Comparison of ENCODE assay signal across 8 cellular contexts in the genomic region with DNA sequence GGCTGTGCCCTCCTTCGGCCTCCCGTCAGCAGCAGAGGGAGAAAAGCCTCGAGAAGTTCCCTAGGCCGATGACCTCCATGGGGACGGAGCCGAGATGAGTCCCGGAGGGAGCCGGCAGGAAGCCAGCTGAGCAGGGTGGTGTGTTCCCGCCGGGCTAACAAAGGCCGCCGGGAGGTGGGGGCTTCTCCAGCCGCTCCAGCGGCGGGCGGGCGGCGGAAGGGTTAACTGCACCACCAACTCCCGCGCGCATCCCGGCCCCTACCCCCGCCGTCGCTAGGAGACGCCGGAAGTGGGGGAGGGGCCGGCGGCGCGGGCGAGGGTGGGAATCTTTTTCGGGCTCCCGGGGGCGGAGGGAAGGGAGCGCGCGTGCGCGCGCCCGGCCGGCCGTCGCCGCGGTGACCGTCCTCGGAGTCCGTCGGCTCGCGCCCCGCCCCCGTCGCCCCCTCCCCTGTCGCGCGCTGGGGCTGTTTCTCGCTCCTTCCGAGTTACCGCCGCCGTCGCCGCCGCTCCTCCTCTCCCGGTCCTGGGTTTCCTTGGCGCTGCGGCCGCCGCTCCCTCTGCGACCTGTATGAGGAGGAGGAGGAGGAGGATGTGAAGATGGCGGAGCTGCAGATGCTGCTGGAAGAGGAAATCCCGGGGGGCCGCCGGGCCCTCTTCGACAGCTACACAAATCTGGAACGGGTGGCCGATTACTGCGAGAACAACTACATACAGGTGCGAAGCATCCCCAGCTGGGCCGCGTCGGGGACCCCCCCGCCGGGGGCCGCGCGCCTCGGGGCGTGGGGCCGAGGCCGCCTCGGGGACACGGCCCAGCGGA. TPM values are rescaled to one million over a fixed set of nuclear protein-coding genes. Genes with fewer than 3 reads are reported as not detected.
DNase-seq lines count a peak whose midpoint lies in the region; ATAC-seq, FAIRE-seq and TF ChIP-seq lines count a peak whose summit lies in the region.

A gene (plus strand): TSS at position 477 of the 817 bp plus-strand sequence. CDS start 121 bp downstream, at position 598.

- H2BK20ac ChIP-seq in H1 (ENCODE audit: low read length), result 0 out of 2 replicates have a peak within 1 kb of the TSS, but pooled peaks have one; percentile 65

- H3K27me3 ChIP-seq in BLaER1, result no peaks in the 10 kb centered on the region
- H3K27me3 ChIP-seq in H1 (replicated peaks in 1 of 4; ENCODE audit: control insufficient read depth in 3 of 4, extremely low read depth in 1 of 4, insufficient read depth in 3 of 4, low read length in 3 of 4), result no peaks in the 10 kb centered on the region

- no peaks in the 10 kb centered on the region for H3K9me3 Mint-ChIP-seq in memory B cell

- peaks cover 25% of the 10 kb centered on the region for H4K20me1 ChIP-seq in BLaER1
- H4K20me1 ChIP-seq in H1 (replicated peaks in 1 of 2; ENCODE audit: control insufficient read depth in 1 of 2, insufficient read depth in 2 of 2, low read length in 2 of 2), result peaks cover 1 to 3% of the 10 kb centered on the region in 2 experiments

- TF ChIP-seq RAD21 in H1 (IDR thresholded peaks at IDR 0.05 in 1 of 2, conservative IDR thresholded peaks at IDR 0.05 in 1 of 2; ENCODE audit: low read depth in 2 of 2, low read length in 2 of 2), result peak in 1 of 2 experiments; percentile 5; a peak in 1 of 4 replicates

- ATAC-seq in GM19324 (IDR thresholded peaks at IDR 0.05; ENCODE audit: low FRiP score, unreplicated experiment), result peak; percentile 79
- peak; percentile 44 for ATAC-seq in HG03469 (IDR thresholded peaks at IDR 0.05; ENCODE audit: unreplicated experiment)
- peak; percentile 72 for ATAC-seq in memory B cell (ENCODE audit: low read depth)

- H3K27ac ChIP-seq in BLaER1 (peak within 1 kb of the TSS; percentile 87), H1 (ENCODE audit: low read depth, low read length) (peak within 1 kb of the TSS; percentile 97)

- H3K56ac ChIP-seq in H1 (replicated peaks; ENCODE audit: insufficient read length, low read depth, low read length), result peak within 1 kb of the TSS; percentile 77

- POLR2A ChIA-PET in H1 (lab: Charles Lee; ENCODE audit: partially characterized antibody), result interaction anchor here (0.7 to 3.9 kb wide), 21 partner anchors 8 to 481 kb away, joined by 3 to 40 read pairs (median 4); a partner anchor contains a TSS

- peak within 1 kb of the TSS; percentile 20 for H3K14ac ChIP-seq in H1 (ENCODE audit: insufficient read length)

- H3K9me3 ChIP-seq in BLaER1, result no peaks in the 10 kb centered on the region
- no peaks in the 10 kb centered on the region for H3K9me3 ChIP-seq in H1 (ENCODE audit: insufficient read depth in 2 of 2, low read depth in 1 of 2, low read length in 1 of 2)

- CTCF ChIA-PET in H1 (lab: Charles Lee; ENCODE audit: partially characterized antibody), result interaction anchor here (0.7 to 0.9 kb wide), 2 partner anchors 13 to 47 kb away, joined by 3 read pairs; no protein-coding TSS in a partner anchor

- peak within 1 kb of the TSS; percentile 92 for H2AFZ ChIP-seq in H1 (ENCODE audit: low read length)

- peak; percentile 90 to 94 for TF ChIP-seq POLR2A in H1 (IDR thresholded peaks at IDR 0.05; ENCODE audit: control extremely low read depth in 1 of 2, low read depth in 2 of 2, low read length in 2 of 2)

- H4K5ac ChIP-seq in H1 (ENCODE audit: insufficient read length, low read depth, low read length), result peak within 1 kb of the TSS; percentile 98

- H2BK5ac ChIP-seq in H1 (ENCODE audit: low read depth, low read length), result peak within 1 kb of the TSS; percentile 95

- H3K4me1 ChIP-seq in BLaER1, result peaks cover 33% of the 10 kb centered on the region
- H3K4me1 ChIP-seq in H1 (replicated peaks in 1 of 4; ENCODE audit: control insufficient read depth in 3 of 4, insufficient read depth in 4 of 4, low read length in 3 of 4), result peaks cover 0 to 2% (median 0%) of the 10 kb centered on the region in 4 experiments; a peak in 1 of 7 replicates

- peak within 1 kb of the TSS; percentile 14 for H2BK120ac ChIP-seq in H1 (replicated peaks; ENCODE audit: low read depth, low read length)

- H3K4me1 Mint-ChIP-seq in memory B cell, result peaks cover 15% of the 10 kb centered on the region

- peak within 1 kb of the TSS; percentile 90 for H3K4me3 Mint-ChIP-seq in memory B cell

- H3K36me3 ChIP-seq in BLaER1 (no peaks in the 10 kb centered on the region), H1 (ENCODE audit: control insufficient read depth in 2 of 4, insufficient read depth in 4 of 4, low read length in 3 of 4) (no peaks in the 10 kb centered on the region)

- peak within 1 kb of the TSS; percentile 98 for H4K8ac ChIP-seq in H1 (ENCODE audit: extremely low read depth, insufficient read depth, low read length)

- 2% methylated on average over 24 of the region's 97 CpGs; no CpG with 5 or more reads in 1 of the 2 experiments for WGBS in H1 (ENCODE audit: extremely low coverage in 1 of 2, insufficient coverage in 1 of 2, insufficient read length in 1 of 2, insufficient replicate concordance in 2 of 2, low coverage in 1 of 2, low lambda C conversion rate in 2 of 2, missing lambda C conversion rate in 1 of 2), 2 experiments

- peak within 1 kb of the TSS; percentile 7 for H3K4ac ChIP-seq in H1 (replicated peaks; ENCODE audit: insufficient read length, low read depth, low read length)

- H3K9ac ChIP-seq in BLaER1 (peak within 1 kb of the TSS; percentile 87), H1 (replicated peaks in 1 of 4; ENCODE audit: extremely low read depth in 1 of 4, low read depth in 3 of 4, low read length in 3 of 4) (peak within 1 kb of the TSS; percentile 96 to 98 (median 98))

- H3K4me3 ChIP-seq in BLaER1, result peak within 1 kb of the TSS; percentile 98
- peak within 1 kb of the TSS; percentile 84 to 99 (median 92) for H3K4me3 ChIP-seq in H1 (ENCODE audit: extremely low read depth in 1 of 4, insufficient read depth in 2 of 4, low read depth in 3 of 4, low read length in 4 of 4)

- DNase-seq in NCI-H82 treated with DMSO at 0.1 percent for 48 hours (lab: John Stamatoyannopoulos, UW; ENCODE audit: unreplicated experiment), result peak; percentile 82
- peak; percentile 30 to 32 for DNase-seq in activated CD8-positive, alpha-beta memory T cell treated with anti-CD3 and anti-CD28 coated beads for 4 hours (ENCODE audit: low read depth in 2 of 2)
- peak; percentile 81 to 95 for DNase-seq in H1 (ENCODE audit: low read depth in 1 of 2, low spot score in 2 of 2)
- peak; percentile 7 to 31 for DNase-seq in memory B cell (ENCODE audit: low spot score in 2 of 2)
- peak; percentile 40 for DNase-seq in stimulated activated CD8-positive, alpha-beta memory T cell treated with anti-CD3 and anti-CD28 coated beads, Interleukin-12 subunit alpha, Interleukin-12 subunit beta, amount 100 ng/mL, for 1 hour (ENCODE audit: low read depth)

- peaks cover 4% of the 10 kb centered on the region; the same call in 1 of the 2 replicates for H3K23me2 ChIP-seq in H1 (ENCODE audit: low read depth, low read length)

- H2BK12ac ChIP-seq in H1 (ENCODE audit: low read depth, low read length), result peak within 1 kb of the TSS; percentile 96

- peak in 1 of 2 experiments; percentile 56; a peak in 1 of 3 replicates for TF ChIP-seq EP300 in H1 (IDR thresholded peaks at IDR 0.05; ENCODE audit: borderline replicate concordance in 1 of 2, low read depth in 2 of 2, low read length in 2 of 2)

- no peak for TF ChIP-seq CTCF in H1 (IDR thresholded peaks at IDR 0.05; ENCODE audit: control extremely low read depth in 1 of 3, insufficient read depth in 1 of 3, low read depth in 1 of 3, low read length in 3 of 3)

- H4K91ac ChIP-seq in H1 (replicated peaks; ENCODE audit: insufficient read length, low read length), result peak within 1 kb of the TSS; percentile 87

- H3K36me3 Mint-ChIP-seq in memory B cell, result no peaks in the 10 kb centered on the region

- no peaks in the 10 kb centered on the region; the same call in 1 of the 2 replicates for H3K79me1 ChIP-seq in H1 (ENCODE audit: low read depth, low read length)

- peak within 1 kb of the TSS; percentile 67; the same call in 1 of the 2 replicates for H2AK5ac ChIP-seq in H1 (ENCODE audit: low read depth, low read length)

- H3K79me2 ChIP-seq in H1 (ENCODE audit: control insufficient read depth in 1 of 2, insufficient read depth in 2 of 2, low read length in 2 of 2), result peaks cover 17 to 44% of the 10 kb centered on the region in 2 experiments

- peak within 1 kb of the TSS; percentile 99 for H3K18ac ChIP-seq in H1 (ENCODE audit: extremely low read depth, low read length)

- no peak within 1 kb of the TSS for H3K23ac ChIP-seq in H1 (ENCODE audit: insufficient read length)

- peak within 1 kb of the TSS; percentile 79 for H3K27ac Mint-ChIP-seq in memory B cell

- FAIRE-seq in H1 (lab: Jason Lieb, UNC), result no peak

- peak within 1 kb of the TSS; percentile 81 for H3K4me2 ChIP-seq in BLaER1
- peak within 1 kb of the TSS; percentile 86 to 89 for H3K4me2 ChIP-seq in H1 (ENCODE audit: insufficient read depth in 1 of 2, low read depth in 2 of 2, low read length in 2 of 2)

- H2BK15ac ChIP-seq in H1 (ENCODE audit: low read length), result peak within 1 kb of the TSS; percentile 96

- H3K27me3 Mint-ChIP-seq in memory B cell, result no peaks in the 10 kb centered on the region

TF ChIP-seq in H1, 55 proteins besides CTCF, POLR2A, EP300 and RAD21 (continues in another document):
- TF ChIP-seq TBP (IDR thresholded peaks at IDR 0.05; ENCODE audit: low read depth, low read length), result peak; percentile 72
- TF ChIP-seq KDM5A (IDR thresholded peaks at IDR 0.05; ENCODE audit: low read length), result no peak

RNA-seq across cellular contexts. Expression of the gene that starts here (rescaled TPM):
- total RNA-seq in H1 (2021; fragmentation: NEBNext Ultra II Directional; extraction: Animal tissue kit (Norgen Biotek cat#: 25700)), result 118 and 130 TPM in 2 replicates
- polyA plus RNA-seq in H1 (2011; rRNA removed), result 62.3 and 71.4 TPM in 2 replicates
- polyA plus RNA-seq in H1 (2011; cell fraction: cytosol; rRNA removed), result 76.0 TPM
- polyA plus RNA-seq in H1 (2011; cell fraction: nucleus; rRNA removed), result 171 TPM
- polyA plus RNA-seq in H1 (2012, experiment 1 of 2), result 77.5 to 116 TPM (median 95.3 TPM) in 4 replicates
- 23.5 TPM for polyA plus RNA-seq in H1 (2012, experiment 2 of 2)
- polyA plus RNA-seq in H1 (2013, experiment 1 of 2), result 79.2 TPM
- 79.5 TPM for polyA plus RNA-seq in H1 (2013, experiment 2 of 2)
- polyA minus RNA-seq in H1 (2011; rRNA and poly(A)+ RNA removed), result 104 and 137 TPM in 2 replicates
- polyA minus RNA-seq in H1 (2011; cell fraction: cytosol; rRNA and poly(A)+ RNA removed), result 70.6 TPM
- polyA minus RNA-seq in H1 (2011; cell fraction: nucleus; rRNA and poly(A)+ RNA removed), result 136 TPM

Comparison
In these comparisons a context has a peak if more than half of its experiments do, and no peak if none do; other contexts are left out.
1. Peak in every context shown above with its lines: DNase-seq, ATAC-seq, H3K4me3 ChIP-seq and H3K27ac ChIP-seq.
2. DNase-seq: peak in every context shown above with its lines; median percentile 88 in H1; 82 in NCI-H82 treated with DMSO at 0.1 percent for 48 hours; 40 in stimulated activated CD8-positive, alpha-beta memory T cell treated with anti-CD3 and anti-CD28 coated beads, Interleukin-12 subunit alpha, Interleukin-12 subunit beta, amount 100 ng/mL, for 1 hour; 31 in activated CD8-positive, alpha-beta memory T cell treated with anti-CD3 and anti-CD28 coated beads for 4 hours; 19 in memory B cell.